Comparison of ENCODE assay signal across 8 cellular contexts in genomic region chr12:122422769-122423257, GRCh38. TPM values are rescaled to one million over a fixed set of nuclear protein-coding genes. Genes with fewer than 3 reads are reported as not detected.
DNase-seq lines count a peak whose midpoint lies in the region; ATAC-seq and TF ChIP-seq lines count a peak whose summit lies in the region.

No MANE protein-coding gene starts in this region.

- no peak overlapping the region for H2AFZ ChIP-seq in OCI-LY1 (ENCODE audit: low read length)

- no peak for TF ChIP-seq CTCF in BE2C (IDR thresholded peaks at IDR 0.05; ENCODE audit: low read depth, low read length)
- no peak for TF ChIP-seq CTCF in OCI-LY1 (IDR thresholded peaks at IDR 0.05; ENCODE audit: low read length)
- no peak for TF ChIP-seq CTCF in right atrium auricular region (IDR thresholded peaks at IDR 0.05)
- no peak for TF ChIP-seq CTCF in retinal pigment epithelial cell (conservative IDR thresholded peaks at IDR 0.05; ENCODE audit: low read depth, low read length)

- no peaks in the 10 kb centered on the region for H3K27me3 ChIP-seq in BE2C
- no peaks in the 10 kb centered on the region for H3K27me3 ChIP-seq in HAP-1 (ENCODE audit: low read depth)
- H3K27me3 ChIP-seq in OCI-LY1 (ENCODE audit: insufficient read depth, low read length) = no peaks in the 10 kb centered on the region
- no peaks in the 10 kb centered on the region for H3K27me3 ChIP-seq in right atrium auricular region

- peaks cover 19% of the 10 kb centered on the region for H3K79me2 ChIP-seq in OCI-LY1 (ENCODE audit: insufficient read depth, low read length)

- 0 out of 2 replicates have a peak, but pooled peaks cover 5% of the 10 kb centered on the region for H3F3A ChIP-seq in OCI-LY1 (ENCODE audit: insufficient read depth, low read length)

- peak overlapping the region; percentile 88 for H3K27ac Mint-ChIP-seq in activated naive CD4-positive, alpha-beta T cell treated with anti-CD3 and anti-CD28 coated beads, Interleukin-2, amount 10 ng/mL, durations not matched to agents 7 days and 5 days

- peak overlapping the region; percentile 84 for H3K4me3 Mint-ChIP-seq in activated naive CD4-positive, alpha-beta T cell treated with anti-CD3 and anti-CD28 coated beads, Interleukin-2, amount 10 ng/mL, durations not matched to agents 7 days and 5 days

- DNase-seq in BE2C (no peak), HAP-1 (ENCODE audit: low spot score in 2 of 2) (peak in 1 of 2 experiments; percentile 51), right atrium auricular region (ENCODE audit: low spot score) (peak; percentile 65), retinal pigment epithelial cell (ENCODE audit: low read depth) (no peak), GF-D8 (lab: John Stamatoyannopoulos, UW) (no peak)
- no peak for DNase-seq in activated naive CD4-positive, alpha-beta T cell treated with anti-CD3 and anti-CD28 coated beads, Interleukin-2, amount 10 ng/mL, durations not matched to agents 7 days and 5 days

- no peak for ATAC-seq in HG03571 (IDR thresholded peaks at IDR 0.05; ENCODE audit: unreplicated experiment)

- H3K27ac ChIP-seq in OCI-LY1 (ENCODE audit: low read depth, low read length, poor library complexity, severe bottlenecking) = peak overlapping the region; percentile 59
- peak overlapping the region; percentile 79 to 83 for H3K27ac ChIP-seq in right atrium auricular region

- H3K9me3 ChIP-seq in BE2C (no peaks in the 10 kb centered on the region), HAP-1 (no peaks in the 10 kb centered on the region), OCI-LY1 (ENCODE audit: low read length) (no peaks in the 10 kb centered on the region), right atrium auricular region (no peaks in the 10 kb centered on the region)

- peaks cover 4% of the 10 kb centered on the region for H3K36me3 Mint-ChIP-seq in activated naive CD4-positive, alpha-beta T cell treated with anti-CD3 and anti-CD28 coated beads, Interleukin-2, amount 10 ng/mL, durations not matched to agents 7 days and 5 days

- peaks cover 3% of the 10 kb centered on the region; the same call in 1 of the 2 replicates for H3K4me1 ChIP-seq in BE2C
- H3K4me1 ChIP-seq in HAP-1 = peaks cover 21% of the 10 kb centered on the region
- H3K4me1 ChIP-seq in OCI-LY1 (ENCODE audit: insufficient read depth, low read length, severe bottlenecking) = peaks cover 37% of the 10 kb centered on the region
- peaks cover 0 to 26% of the 10 kb centered on the region in 2 donors for H3K4me1 ChIP-seq in right atrium auricular region

- H3K36me3 ChIP-seq in BE2C (no peaks in the 10 kb centered on the region), HAP-1 (replicated peaks) (no peaks in the 10 kb centered on the region), OCI-LY1 (ENCODE audit: insufficient read depth, low read length) (no peaks in the 10 kb centered on the region), right atrium auricular region (no peaks in the 10 kb centered on the region)

- no peaks in the 10 kb centered on the region for H4K20me1 ChIP-seq in OCI-LY1 (ENCODE audit: insufficient read depth, low read length)

- H3K9ac ChIP-seq in OCI-LY1 (ENCODE audit: low read length) = peak overlapping the region; percentile 62

- peaks cover 13% of the 10 kb centered on the region for H3K27me3 Mint-ChIP-seq in activated naive CD4-positive, alpha-beta T cell treated with anti-CD3 and anti-CD28 coated beads, Interleukin-2, amount 10 ng/mL, durations not matched to agents 7 days and 5 days

- in situ Hi-C loops in HAP-1 (cut with MboI; ENCODE audit: low sequenced_read_pairs) = no loop called here

- no peaks in the 10 kb centered on the region for H3K9me2 ChIP-seq in OCI-LY1 (ENCODE audit: low read depth, low read length)

- no peaks in the 10 kb centered on the region for H3K9me3 Mint-ChIP-seq in activated naive CD4-positive, alpha-beta T cell treated with anti-CD3 and anti-CD28 coated beads, Interleukin-2, amount 10 ng/mL, durations not matched to agents 7 days and 5 days

- H3K4me3 ChIP-seq in BE2C (ENCODE audit: low read depth, low read length) (peak overlapping the region; percentile 78), HAP-1 (peak overlapping the region; percentile 33), OCI-LY1 (ENCODE audit: low read depth, low read length, poor library complexity, severe bottlenecking) (peak overlapping the region; percentile 60), right atrium auricular region (peak overlapping the region; percentile 54 to 95), retinal pigment epithelial cell (ENCODE audit: low read length) (peak overlapping the region; percentile 66)

- CTCF ChIA-PET in activated naive CD4-positive, alpha-beta T cell treated with anti-CD3 and anti-CD28 coated beads, Interleukin-2, amount 10 ng/mL, durations not matched to agents 7 days and 5 days (lab: Charles Lee) = interaction anchor here (1.1 to 10.5 kb wide), 4 partner anchors 8 to 50 kb away, joined by 3 to 62 read pairs (median 14); no protein-coding TSS in a partner anchor

- peak overlapping the region; percentile 79 for H3K4me2 ChIP-seq in OCI-LY1 (ENCODE audit: low read length)

- H3K4me1 Mint-ChIP-seq in activated naive CD4-positive, alpha-beta T cell treated with anti-CD3 and anti-CD28 coated beads, Interleukin-2, amount 10 ng/mL, durations not matched to agents 7 days and 5 days = peaks cover 44% of the 10 kb centered on the region

RNA-seq across cellular contexts. Expression of gene CLIP1, which starts 0.3 kb away (rescaled TPM):
- polyA plus RNA-seq in BE2C (2012; ENCODE audit: insufficient read depth, insufficient read length, low read depth) = 32.6 TPM
- 100 to 1,000 TPM in 1 of 2 donors, 10 to 100 TPM in 1; 91.5 to 153 TPM for total RNA-seq in right atrium auricular region
